29 cellular contexts compared by ENCODE assay signal in genomic region chr19:56573914-56574313, GRCh38.
"Had no signal": no experiment of that assay in that cellular context is flagged by ENCODE, and none has a peak within 500 bp of the region (broad histone marks: within the 10 kb centered on the region; RNA-seq: fewer than 3 reads in every experiment).

No MANE protein-coding gene starts in this region.

- H3K27me3 ChIP-seq: esophagus muscularis mucosa, foreskin keratinocyte, gastroesophageal sphincter, heart left ventricle, hepatocyte, ovary, testis, tibial artery had no signal

- FAIRE-seq: endothelial cell of umbilical vein, islet of Langerhans, small intestine had no signal

- H2AFZ ChIP-seq: hepatocyte had no signal

- ATAC-seq: foreskin keratinocyte; gastroesophageal sphincter; heart left ventricle; left colon; lower lobe of right lung; natural killer cell; psoas muscle; right cardiac atrium; stimulated activated naive CD8-positive, alpha-beta T cell treated with anti-CD3 and anti-CD28 coated beads, Interleukin-15, amount 100 ng/mL, for 72 hours had no signal

- H3K27ac ChIP-seq: dorsolateral prefrontal cortex, esophagus muscularis mucosa, foreskin keratinocyte, gastroesophageal sphincter, heart left ventricle, hepatocyte, left ventricle myocardium inferior, lower lobe of right lung, ovary, psoas muscle, testis, tibial artery had no signal

- H3K79me2 ChIP-seq: hepatocyte had no signal

- H3K4me3 ChIP-seq: dorsolateral prefrontal cortex, esophagus muscularis mucosa, gastroesophageal sphincter, heart left ventricle, hepatocyte, left ventricle myocardium inferior, lower lobe of right lung, ovary, psoas muscle, testis, tibial artery had no signal

- DNase-seq: cerebellar nuclear complex; dorsolateral prefrontal cortex; effector CD4-positive, alpha-beta T cell; foreskin keratinocyte; heart left ventricle; kidney glomerular epithelial cell; left colon; left ventricle myocardium inferior; lower lobe of right lung; natural killer cell; occipital lobe; ovary; posterior cingulate gyrus; psoas muscle; right cardiac atrium; small intestine; stimulated activated CD4-positive, alpha-beta T cell treated with anti-CD3 and anti-CD28 coated beads, Interleukin-12 subunit alpha, Interleukin-12 subunit beta, amount 100 ng/mL, for 4 hours; stimulated activated CD4-positive, alpha-beta T cell treated with anti-CD3 and anti-CD28 coated beads, Interleukin-1b, Interleukin-23, amount 100 ng/mL, for 48 hours; stimulated activated CD4-positive, alpha-beta T cell treated with anti-CD3 and anti-CD28 coated beads, Interleukin-4, amount 100 ng/mL, for 1 hour; stimulated activated CD8-positive, alpha-beta memory T cell treated with anti-CD3 and anti-CD28 coated beads, Interleukin-4, amount 100 ng/mL, for 48 hours; stimulated activated naive CD4-positive, alpha-beta T cell; stimulated activated naive CD8-positive, alpha-beta T cell treated with anti-CD3 and anti-CD28 coated beads, Interleukin-15, amount 100 ng/mL, for 72 hours; testis; tibial artery had no signal

- H3K4me1 ChIP-seq: foreskin keratinocyte, gastroesophageal sphincter, heart left ventricle, left ventricle myocardium inferior, lower lobe of right lung, psoas muscle, testis, tibial artery had no signal

- H3K4me2 ChIP-seq: hepatocyte had no signal
